ENCODE assay signal across 1 cellular context in the genomic region with DNA sequence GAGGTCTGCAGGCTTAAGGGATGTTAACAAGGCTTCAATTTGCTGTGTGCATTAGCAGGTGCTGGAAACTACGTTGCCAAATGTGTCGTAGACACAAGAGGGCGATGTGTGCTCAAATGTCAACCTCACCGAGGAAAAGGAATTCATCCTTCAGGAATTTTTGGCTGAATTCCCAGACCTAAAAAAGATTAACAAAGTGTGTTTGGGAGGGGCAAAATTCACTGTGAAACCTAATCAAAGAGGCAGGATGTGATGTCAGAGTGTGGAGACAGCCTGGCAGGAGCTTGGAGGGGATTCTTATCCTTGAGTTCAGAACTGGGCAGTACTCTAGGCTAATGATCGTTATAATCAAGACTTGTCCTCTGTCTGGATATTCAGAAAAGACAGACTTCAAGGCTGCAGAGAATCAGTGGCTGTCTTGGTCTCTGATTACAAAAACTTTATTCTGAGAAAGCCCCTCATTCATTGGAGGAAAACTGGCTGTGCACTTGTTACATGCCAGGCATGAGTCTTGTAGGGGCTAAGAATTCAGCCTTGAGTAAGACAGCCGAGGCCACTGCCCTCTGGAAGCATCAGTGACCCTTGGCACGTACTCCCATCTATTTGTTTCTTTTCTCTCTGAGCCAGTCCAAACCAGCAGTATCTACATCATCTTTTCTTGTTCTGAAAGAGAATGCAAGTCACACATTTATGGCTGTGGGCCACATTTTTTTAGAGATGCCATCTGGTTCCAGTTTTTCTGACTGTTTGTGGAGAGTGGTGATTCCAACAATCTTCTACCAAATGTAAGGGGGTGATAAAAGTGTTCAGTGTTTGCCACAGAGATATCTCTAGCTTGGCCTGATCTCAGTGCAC.
TF ChIP-seq lines count a peak whose summit lies in the region.

No MANE protein-coding gene starts in this region.

TF ChIP-seq in GM12878, 131 proteins besides CTCF, POLR2A, EP300 and RAD21 (continued from another document and continues in another):
- TF ChIP-seq FOXK2 (IDR thresholded peaks at IDR 0.05), result no peak
- no peak for TF ChIP-seq YY1 (IDR thresholded peaks at IDR 0.05; ENCODE audit: low read depth, low read length)
- TF ChIP-seq ZNF24 (IDR thresholded peaks at IDR 0.05), result 0 out of 2 replicates have a peak, but pooled peaks have one; percentile 32
- TF ChIP-seq, protein P1, sequence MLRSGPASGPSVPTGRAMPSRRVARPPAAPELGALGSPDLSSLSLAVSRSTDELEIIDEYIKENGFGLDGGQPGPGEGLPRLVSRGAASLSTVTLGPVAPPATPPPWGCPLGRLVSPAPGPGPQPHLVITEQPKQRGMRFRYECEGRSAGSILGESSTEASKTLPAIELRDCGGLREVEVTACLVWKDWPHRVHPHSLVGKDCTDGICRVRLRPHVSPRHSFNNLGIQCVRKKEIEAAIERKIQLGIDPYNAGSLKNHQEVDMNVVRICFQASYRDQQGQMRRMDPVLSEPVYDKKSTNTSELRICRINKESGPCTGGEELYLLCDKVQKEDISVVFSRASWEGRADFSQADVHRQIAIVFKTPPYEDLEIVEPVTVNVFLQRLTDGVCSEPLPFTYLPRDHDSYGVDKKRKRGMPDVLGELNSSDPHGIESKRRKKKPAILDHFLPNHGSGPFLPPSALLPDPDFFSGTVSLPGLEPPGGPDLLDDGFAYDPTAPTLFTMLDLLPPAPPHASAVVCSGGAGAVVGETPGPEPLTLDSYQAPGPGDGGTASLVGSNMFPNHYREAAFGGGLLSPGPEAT (IDR thresholded peaks at IDR 0.05; ENCODE audit: low read depth), result peak; percentile 72; the same call in 1 of the 2 replicates
- TF ChIP-seq ELK1 (IDR thresholded peaks at IDR 0.05; ENCODE audit: low read depth, low read length), result no peak
- no peak for TF ChIP-seq SREBF1 (IDR thresholded peaks at IDR 0.05; ENCODE audit: low read length)
- TF ChIP-seq IKZF2 (IDR thresholded peaks at IDR 0.05), result peak; percentile 90 to 91
- TF ChIP-seq IRF4 (IDR thresholded peaks at IDR 0.05; ENCODE audit: low read depth, low read length), result no peak
- TF ChIP-seq EGR1 (IDR thresholded peaks at IDR 0.05; ENCODE audit: borderline replicate concordance in 1 of 2, low read depth in 2 of 2, low read length in 2 of 2), result no peak
- TF ChIP-seq CREB1 (IDR thresholded peaks at IDR 0.05; ENCODE audit: low read depth), result peak; percentile 49; the same call in 1 of the 2 replicates
- TF ChIP-seq, protein P2, sequence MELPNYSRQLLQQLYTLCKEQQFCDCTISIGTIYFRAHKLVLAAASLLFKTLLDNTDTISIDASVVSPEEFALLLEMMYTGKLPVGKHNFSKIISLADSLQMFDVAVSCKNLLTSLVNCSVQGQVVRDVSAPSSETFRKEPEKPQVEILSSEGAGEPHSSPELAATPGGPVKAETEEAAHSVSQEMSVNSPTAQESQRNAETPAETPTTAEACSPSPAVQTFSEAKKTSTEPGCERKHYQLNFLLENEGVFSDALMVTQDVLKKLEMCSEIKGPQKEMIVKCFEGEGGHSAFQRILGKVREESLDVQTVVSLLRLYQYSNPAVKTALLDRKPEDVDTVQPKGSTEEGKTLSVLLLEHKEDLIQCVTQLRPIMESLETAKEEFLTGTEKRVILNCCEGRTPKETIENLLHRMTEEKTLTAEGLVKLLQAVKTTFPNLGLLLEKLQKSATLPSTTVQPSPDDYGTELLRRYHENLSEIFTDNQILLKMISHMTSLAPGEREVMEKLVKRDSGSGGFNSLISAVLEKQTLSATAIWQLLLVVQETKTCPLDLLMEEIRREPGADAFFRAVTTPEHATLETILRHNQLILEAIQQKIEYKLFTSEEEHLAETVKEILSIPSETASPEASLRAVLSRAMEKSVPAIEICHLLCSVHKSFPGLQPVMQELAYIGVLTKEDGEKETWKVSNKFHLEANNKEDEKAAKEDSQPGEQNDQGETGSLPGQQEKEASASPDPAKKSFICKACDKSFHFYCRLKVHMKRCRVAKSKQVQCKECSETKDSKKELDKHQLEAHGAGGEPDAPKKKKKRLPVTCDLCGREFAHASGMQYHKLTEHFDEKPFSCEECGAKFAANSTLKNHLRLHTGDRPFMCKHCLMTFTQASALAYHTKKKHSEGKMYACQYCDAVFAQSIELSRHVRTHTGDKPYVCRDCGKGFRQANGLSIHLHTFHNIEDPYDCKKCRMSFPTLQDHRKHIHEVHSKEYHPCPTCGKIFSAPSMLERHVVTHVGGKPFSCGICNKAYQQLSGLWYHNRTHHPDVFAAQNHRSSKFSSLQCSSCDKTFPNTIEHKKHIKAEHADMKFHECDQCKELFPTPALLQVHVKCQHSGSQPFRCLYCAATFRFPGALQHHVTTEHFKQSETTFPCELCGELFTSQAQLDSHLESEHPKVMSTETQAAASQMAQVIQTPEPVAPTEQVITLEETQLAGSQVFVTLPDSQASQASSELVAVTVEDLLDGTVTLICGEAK (IDR thresholded peaks at IDR 0.05; ENCODE audit: borderline replicate concordance), result no peak
- TF ChIP-seq, protein P3, sequence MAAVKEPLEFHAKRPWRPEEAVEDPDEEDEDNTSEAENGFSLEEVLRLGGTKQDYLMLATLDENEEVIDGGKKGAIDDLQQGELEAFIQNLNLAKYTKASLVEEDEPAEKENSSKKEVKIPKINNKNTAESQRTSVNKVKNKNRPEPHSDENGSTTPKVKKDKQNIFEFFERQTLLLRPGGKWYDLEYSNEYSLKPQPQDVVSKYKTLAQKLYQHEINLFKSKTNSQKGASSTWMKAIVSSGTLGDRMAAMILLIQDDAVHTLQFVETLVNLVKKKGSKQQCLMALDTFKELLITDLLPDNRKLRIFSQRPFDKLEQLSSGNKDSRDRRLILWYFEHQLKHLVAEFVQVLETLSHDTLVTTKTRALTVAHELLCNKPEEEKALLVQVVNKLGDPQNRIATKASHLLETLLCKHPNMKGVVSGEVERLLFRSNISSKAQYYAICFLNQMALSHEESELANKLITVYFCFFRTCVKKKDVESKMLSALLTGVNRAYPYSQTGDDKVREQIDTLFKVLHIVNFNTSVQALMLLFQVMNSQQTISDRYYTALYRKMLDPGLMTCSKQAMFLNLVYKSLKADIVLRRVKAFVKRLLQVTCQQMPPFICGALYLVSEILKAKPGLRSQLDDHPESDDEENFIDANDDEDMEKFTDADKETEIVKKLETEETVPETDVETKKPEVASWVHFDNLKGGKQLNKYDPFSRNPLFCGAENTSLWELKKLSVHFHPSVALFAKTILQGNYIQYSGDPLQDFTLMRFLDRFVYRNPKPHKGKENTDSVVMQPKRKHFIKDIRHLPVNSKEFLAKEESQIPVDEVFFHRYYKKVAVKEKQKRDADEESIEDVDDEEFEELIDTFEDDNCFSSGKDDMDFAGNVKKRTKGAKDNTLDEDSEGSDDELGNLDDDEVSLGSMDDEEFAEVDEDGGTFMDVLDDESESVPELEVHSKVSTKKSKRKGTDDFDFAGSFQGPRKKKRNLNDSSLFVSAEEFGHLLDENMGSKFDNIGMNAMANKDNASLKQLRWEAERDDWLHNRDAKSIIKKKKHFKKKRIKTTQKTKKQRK (IDR thresholded peaks at IDR 0.05; ENCODE audit: low read depth, low read length), result no peak
- TF ChIP-seq POLR2AphosphoS2 (IDR thresholded peaks at IDR 0.05; ENCODE audit: low read depth, low read length), result no peak
- no peak for TF ChIP-seq NFXL1 (IDR thresholded peaks at IDR 0.05; ENCODE audit: borderline replicate concordance)
- 0 out of 2 replicates have a peak, but pooled peaks have one; percentile 73 for TF ChIP-seq WRNIP1 (IDR thresholded peaks at IDR 0.05; ENCODE audit: borderline replicate concordance, low read depth, low read length)
- peak; percentile 71 for TF ChIP-seq SMARCA5 (IDR thresholded peaks at IDR 0.05)
- peak; percentile 86 for TF ChIP-seq SMC3 (IDR thresholded peaks at IDR 0.05; ENCODE audit: borderline replicate concordance, low read length)
- TF ChIP-seq IKZF1 (conservative IDR thresholded peaks at IDR 0.05), result peak; percentile 94
- peak; percentile 89 for TF ChIP-seq EED (IDR thresholded peaks at IDR 0.05; ENCODE audit: low read depth)
- TF ChIP-seq, protein P4, sequence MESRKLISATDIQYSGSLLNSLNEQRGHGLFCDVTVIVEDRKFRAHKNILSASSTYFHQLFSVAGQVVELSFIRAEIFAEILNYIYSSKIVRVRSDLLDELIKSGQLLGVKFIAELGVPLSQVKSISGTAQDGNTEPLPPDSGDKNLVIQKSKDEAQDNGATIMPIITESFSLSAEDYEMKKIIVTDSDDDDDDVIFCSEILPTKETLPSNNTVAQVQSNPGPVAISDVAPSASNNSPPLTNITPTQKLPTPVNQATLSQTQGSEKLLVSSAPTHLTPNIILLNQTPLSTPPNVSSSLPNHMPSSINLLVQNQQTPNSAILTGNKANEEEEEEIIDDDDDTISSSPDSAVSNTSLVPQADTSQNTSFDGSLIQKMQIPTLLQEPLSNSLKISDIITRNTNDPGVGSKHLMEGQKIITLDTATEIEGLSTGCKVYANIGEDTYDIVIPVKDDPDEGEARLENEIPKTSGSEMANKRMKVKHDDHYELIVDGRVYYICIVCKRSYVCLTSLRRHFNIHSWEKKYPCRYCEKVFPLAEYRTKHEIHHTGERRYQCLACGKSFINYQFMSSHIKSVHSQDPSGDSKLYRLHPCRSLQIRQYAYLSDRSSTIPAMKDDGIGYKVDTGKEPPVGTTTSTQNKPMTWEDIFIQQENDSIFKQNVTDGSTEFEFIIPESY (IDR thresholded peaks at IDR 0.05), result no peak
- no peak for TF ChIP-seq E2F8 (IDR thresholded peaks at IDR 0.05; ENCODE audit: low read depth, partially characterized antibody)
- TF ChIP-seq, protein P5, sequence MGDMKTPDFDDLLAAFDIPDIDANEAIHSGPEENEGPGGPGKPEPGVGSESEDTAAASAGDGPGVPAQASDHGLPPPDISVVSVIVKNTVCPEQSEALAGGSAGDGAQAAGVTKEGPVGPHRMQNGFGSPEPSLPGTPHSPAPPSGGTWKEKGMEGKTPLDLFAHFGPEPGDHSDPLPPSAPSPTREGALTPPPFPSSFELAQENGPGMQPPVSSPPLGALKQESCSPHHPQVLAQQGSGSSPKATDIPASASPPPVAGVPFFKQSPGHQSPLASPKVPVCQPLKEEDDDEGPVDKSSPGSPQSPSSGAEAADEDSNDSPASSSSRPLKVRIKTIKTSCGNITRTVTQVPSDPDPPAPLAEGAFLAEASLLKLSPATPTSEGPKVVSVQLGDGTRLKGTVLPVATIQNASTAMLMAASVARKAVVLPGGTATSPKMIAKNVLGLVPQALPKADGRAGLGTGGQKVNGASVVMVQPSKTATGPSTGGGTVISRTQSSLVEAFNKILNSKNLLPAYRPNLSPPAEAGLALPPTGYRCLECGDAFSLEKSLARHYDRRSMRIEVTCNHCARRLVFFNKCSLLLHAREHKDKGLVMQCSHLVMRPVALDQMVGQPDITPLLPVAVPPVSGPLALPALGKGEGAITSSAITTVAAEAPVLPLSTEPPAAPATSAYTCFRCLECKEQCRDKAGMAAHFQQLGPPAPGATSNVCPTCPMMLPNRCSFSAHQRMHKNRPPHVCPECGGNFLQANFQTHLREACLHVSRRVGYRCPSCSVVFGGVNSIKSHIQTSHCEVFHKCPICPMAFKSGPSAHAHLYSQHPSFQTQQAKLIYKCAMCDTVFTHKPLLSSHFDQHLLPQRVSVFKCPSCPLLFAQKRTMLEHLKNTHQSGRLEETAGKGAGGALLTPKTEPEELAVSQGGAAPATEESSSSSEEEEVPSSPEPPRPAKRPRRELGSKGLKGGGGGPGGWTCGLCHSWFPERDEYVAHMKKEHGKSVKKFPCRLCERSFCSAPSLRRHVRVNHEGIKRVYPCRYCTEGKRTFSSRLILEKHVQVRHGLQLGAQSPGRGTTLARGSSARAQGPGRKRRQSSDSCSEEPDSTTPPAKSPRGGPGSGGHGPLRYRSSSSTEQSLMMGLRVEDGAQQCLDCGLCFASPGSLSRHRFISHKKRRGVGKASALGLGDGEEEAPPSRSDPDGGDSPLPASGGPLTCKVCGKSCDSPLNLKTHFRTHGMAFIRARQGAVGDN (IDR thresholded peaks at IDR 0.05), result no peak; the same call in 1 of the 2 replicates
- peak; percentile 36 for TF ChIP-seq SKIL (IDR thresholded peaks at IDR 0.05; ENCODE audit: low read depth, poor library complexity, severe bottlenecking)
- no peak for TF ChIP-seq STAT3 (IDR thresholded peaks at IDR 0.05; ENCODE audit: low read depth, low read length)
- TF ChIP-seq, protein P6, sequence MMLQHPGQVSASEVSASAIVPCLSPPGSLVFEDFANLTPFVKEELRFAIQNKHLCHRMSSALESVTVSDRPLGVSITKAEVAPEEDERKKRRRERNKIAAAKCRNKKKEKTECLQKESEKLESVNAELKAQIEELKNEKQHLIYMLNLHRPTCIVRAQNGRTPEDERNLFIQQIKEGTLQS (IDR thresholded peaks at IDR 0.05; ENCODE audit: borderline replicate concordance, extremely low read depth, low read depth, low read length), result no peak
- TF ChIP-seq ZZZ3 (IDR thresholded peaks at IDR 0.05; ENCODE audit: control insufficient read depth, insufficient read length, low read depth), result no peak
- no peak for TF ChIP-seq YBX1 (IDR thresholded peaks at IDR 0.05)
